17 cellular contexts compared by ENCODE assay signal in genomic region chr7:157292258-157292657, GRCh38. TPM values are rescaled to one million over a fixed set of nuclear protein-coding genes. Genes with fewer than 3 reads are reported as not detected.
DNase-seq lines count a peak whose midpoint lies in the region; ATAC-seq and TF ChIP-seq lines count a peak whose summit lies in the region.
"Had no signal": no experiment of that assay in that cellular context is flagged by ENCODE, and none has a peak within 500 bp of the region (broad histone marks: within the 10 kb centered on the region; RNA-seq: fewer than 3 reads in every experiment).

No MANE protein-coding gene starts in this region.

- no peak for ATAC-seq in stimulated activated naive CD8-positive, alpha-beta T cell treated with anti-CD3 and anti-CD28 coated beads, Interleukin-15, Interleukin-2, amounts not matched to agents 100 U/mL and 50 U/mL, for 24 hours
- peak; percentile 21 to 37 for ATAC-seq in natural killer cell treated with Interleukin-12 subunit alpha and Interleukin-12 subunit beta and Interleukin-15 and Interleukin-18, amount 100 ng/mL, for 72 hours
- ATAC-seq in sciatic nerve = no peak

- H3K27me3 ChIP-seq in mammary epithelial cell (ENCODE audit: insufficient read depth, low read length) = no peaks in the 10 kb centered on the region
- H3K27me3 ChIP-seq: SJSA1 had no signal

- H3K36me3 Mint-ChIP-seq in stimulated activated naive CD8-positive, alpha-beta T cell treated with anti-CD3 and anti-CD28 coated beads, Interleukin-15, Interleukin-2, amounts not matched to agents 100 ng/mL and 50 ng/mL, for 24 hours (ENCODE audit: low read depth) = no peaks in the 10 kb centered on the region
- no peaks in the 10 kb centered on the region for H3K36me3 Mint-ChIP-seq in natural killer cell treated with Interleukin-12 subunit alpha and Interleukin-12 subunit beta and Interleukin-15 and Interleukin-18, amount 100 ng/mL, for 72 hours
- H3K36me3 Mint-ChIP-seq: CD14-positive monocyte had no signal

- H4K20me1 ChIP-seq in mammary epithelial cell (ENCODE audit: insufficient read depth, low read length) = no peaks in the 10 kb centered on the region

- TSS peak; percentile 67 for BruUV-seq in mammary epithelial cell (replicated peaks; lab: Mats Ljungman, UMichigan)

- intact Hi-C loops in mammary epithelial cell (cut with micrococcal nuclease) (no loop called here), sciatic nerve (cut with DNase I) (no loop called here)

- TF ChIP-seq CTCF in mammary epithelial cell (conservative IDR thresholded peaks at IDR 0.05 in 1 of 2, IDR thresholded peaks at IDR 0.05 in 1 of 2; ENCODE audit: extremely low read depth in 1 of 2, insufficient read depth in 1 of 2, low read depth in 1 of 2, low read length in 2 of 2) = no peak

- 92% methylated on average over 9 of the region's 9 CpGs for WGBS in mammary epithelial cell (ENCODE audit: low coverage, missing lambda C conversion rate)

- no peaks in the 10 kb centered on the region for H3K36me3 ChIP-seq in mammary epithelial cell (ENCODE audit: insufficient read depth, low read length)
- H3K36me3 ChIP-seq: SJSA1 had no signal

- peak overlapping the region; percentile 33 for H3K27ac ChIP-seq in mammary epithelial cell (ENCODE audit: insufficient read depth, low read depth, low read length)
- H3K27ac ChIP-seq: SJSA1 had no signal

- H3K4me3 ChIP-seq in mammary epithelial cell (replicated peaks in 1 of 3; ENCODE audit: insufficient read depth in 1 of 3, low read depth in 2 of 3, low read length in 3 of 3) = no peak overlapping the region
- H3K4me3 ChIP-seq: SJSA1 had no signal

- H3K4me3 Mint-ChIP-seq in stimulated activated naive CD8-positive, alpha-beta T cell treated with anti-CD3 and anti-CD28 coated beads, Interleukin-15, Interleukin-2, amounts not matched to agents 100 ng/mL and 50 ng/mL, for 24 hours = no peak overlapping the region
- no peak overlapping the region for H3K4me3 Mint-ChIP-seq in natural killer cell treated with Interleukin-12 subunit alpha and Interleukin-12 subunit beta and Interleukin-15 and Interleukin-18, amount 100 ng/mL, for 72 hours
- H3K4me3 Mint-ChIP-seq: CD14-positive monocyte, HFFc6 had no signal

- no peaks in the 10 kb centered on the region for H3K9me3 ChIP-seq in mammary epithelial cell (replicated peaks; ENCODE audit: insufficient read depth, low read length)
- H3K9me3 ChIP-seq: Caco-2, SJSA1 had no signal

- H3K4me1 ChIP-seq in mammary epithelial cell (ENCODE audit: insufficient read depth, low read length) = peaks cover 31% of the 10 kb centered on the region

- no peaks in the 10 kb centered on the region for H3K9me3 Mint-ChIP-seq in stimulated activated naive CD8-positive, alpha-beta T cell treated with anti-CD3 and anti-CD28 coated beads, Interleukin-15, Interleukin-2, amounts not matched to agents 100 ng/mL and 50 ng/mL, for 24 hours
- no peaks in the 10 kb centered on the region for H3K9me3 Mint-ChIP-seq in natural killer cell treated with Interleukin-12 subunit alpha and Interleukin-12 subunit beta and Interleukin-15 and Interleukin-18, amount 100 ng/mL, for 72 hours

- no peaks in the 10 kb centered on the region for H3K79me2 ChIP-seq in mammary epithelial cell (ENCODE audit: insufficient read depth, low read length)

- peak overlapping the region; percentile 86 for H2AFZ ChIP-seq in mammary epithelial cell (ENCODE audit: low read depth, low read length)

- CTCF ChIA-PET in mammary epithelial cell (lab: Charles Lee; ENCODE audit: low non-redundant PET) = no interaction called here

- DNase-seq in stimulated activated naive CD8-positive, alpha-beta T cell treated with anti-CD3 and anti-CD28 coated beads, Interleukin-15, Interleukin-2, amounts not matched to agents 100 U/mL and 50 U/mL, for 24 hours = no peak
- DNase-seq in mammary epithelial cell (no peak), sciatic nerve (ENCODE audit: low spot score) (no peak), DMS79 treated with DMSO at 0.1 percent for 48 hours (lab: John Stamatoyannopoulos, UW) (no peak), DMS153 (lab: John Stamatoyannopoulos, UW) (no peak), mesenteric fat pad (ENCODE audit: low spot score) (no peak)
- DNase-seq in natural killer cell treated with Interleukin-12 subunit alpha and Interleukin-12 subunit beta and Interleukin-15 and Interleukin-18, amount 100 ng/mL, for 72 hours (ENCODE audit: low spot score) = no peak
- DNase-seq: Caco-2, DMS79, HFFc6, Karpas-422, NCI-H187 treated with DMSO at 0.1 percent for 48 hours, NCI-H446 treated with DMSO at 0.1 percent for 48 hours, NCI-H748 treated with DMSO at 0.1 percent for 48 hours had no signal

- no peaks in the 10 kb centered on the region for H3K27me3 Mint-ChIP-seq in stimulated activated naive CD8-positive, alpha-beta T cell treated with anti-CD3 and anti-CD28 coated beads, Interleukin-15, Interleukin-2, amounts not matched to agents 100 ng/mL and 50 ng/mL, for 24 hours
- H3K27me3 Mint-ChIP-seq in natural killer cell treated with Interleukin-12 subunit alpha and Interleukin-12 subunit beta and Interleukin-15 and Interleukin-18, amount 100 ng/mL, for 72 hours = no peaks in the 10 kb centered on the region

- peak overlapping the region; percentile 4 for H3K27ac Mint-ChIP-seq in stimulated activated naive CD8-positive, alpha-beta T cell treated with anti-CD3 and anti-CD28 coated beads, Interleukin-15, Interleukin-2, amounts not matched to agents 100 ng/mL and 50 ng/mL, for 24 hours
- H3K27ac Mint-ChIP-seq in natural killer cell treated with Interleukin-12 subunit alpha and Interleukin-12 subunit beta and Interleukin-15 and Interleukin-18, amount 100 ng/mL, for 72 hours = no peak overlapping the region
- H3K27ac Mint-ChIP-seq: HFFc6 had no signal

- peaks cover 5% of the 10 kb centered on the region for H3K4me1 Mint-ChIP-seq in stimulated activated naive CD8-positive, alpha-beta T cell treated with anti-CD3 and anti-CD28 coated beads, Interleukin-15, Interleukin-2, amounts not matched to agents 100 ng/mL and 50 ng/mL, for 24 hours (ENCODE audit: low read depth)
- H3K4me1 Mint-ChIP-seq in natural killer cell treated with Interleukin-12 subunit alpha and Interleukin-12 subunit beta and Interleukin-15 and Interleukin-18, amount 100 ng/mL, for 72 hours (ENCODE audit: low read depth in 2 of 2) = peaks cover 4 to 9% of the 10 kb centered on the region in 2 donors

- in situ Hi-C loops in mammary epithelial cell (cut with MboI; ENCODE audit: low sequenced_read_pairs in 2 of 2) = no loop called here

- peak overlapping the region; percentile 21 for H3K9ac ChIP-seq in mammary epithelial cell (ENCODE audit: insufficient read depth, low read length)

- peak overlapping the region; percentile 84 for H3K4me2 ChIP-seq in mammary epithelial cell (ENCODE audit: insufficient read depth, low read depth, low read length)

- dilution Hi-C loops in mammary epithelial cell (cut with HindIII; ENCODE audit: low sequenced_read_pairs) = no loop called here

RNA-seq across cellular contexts. Expression of gene DNAJB6, which starts 44.5 kb away (rescaled TPM):
- total RNA-seq in mammary epithelial cell (100 to 1,000 TPM; 151 to 157 TPM), sciatic nerve (129 TPM), mesenteric fat pad (110 TPM)
- 75.6 TPM for polyA plus RNA-seq in mammary epithelial cell
- polyA minus RNA-seq in mammary epithelial cell = 39.8 TPM
- total RNA-seq in natural killer cell treated with Interleukin-12 subunit alpha and Interleukin-12 subunit beta and Interleukin-15 and Interleukin-18, amount 100 ng/mL, for 72 hours = 100 to 1,000 TPM; 139 to 145 TPM

Comparison
In these comparisons a context has a peak if more than half of its experiments do, and no peak if none do; other contexts are left out.
1. ATAC-seq: peak in natural killer cell treated with Interleukin-12 subunit alpha and Interleukin-12 subunit beta and Interleukin-15 and Interleukin-18, amount 100 ng/mL, for 72 hours (2 of 2); none in stimulated activated naive CD8-positive, alpha-beta T cell treated with anti-CD3 and anti-CD28 coated beads, Interleukin-15, Interleukin-2, amounts not matched to agents 100 U/mL and 50 U/mL, for 24 hours (single experiment) and sciatic nerve (single experiment).